ENCODE assay signal across 27 cellular contexts in the genomic region with DNA sequence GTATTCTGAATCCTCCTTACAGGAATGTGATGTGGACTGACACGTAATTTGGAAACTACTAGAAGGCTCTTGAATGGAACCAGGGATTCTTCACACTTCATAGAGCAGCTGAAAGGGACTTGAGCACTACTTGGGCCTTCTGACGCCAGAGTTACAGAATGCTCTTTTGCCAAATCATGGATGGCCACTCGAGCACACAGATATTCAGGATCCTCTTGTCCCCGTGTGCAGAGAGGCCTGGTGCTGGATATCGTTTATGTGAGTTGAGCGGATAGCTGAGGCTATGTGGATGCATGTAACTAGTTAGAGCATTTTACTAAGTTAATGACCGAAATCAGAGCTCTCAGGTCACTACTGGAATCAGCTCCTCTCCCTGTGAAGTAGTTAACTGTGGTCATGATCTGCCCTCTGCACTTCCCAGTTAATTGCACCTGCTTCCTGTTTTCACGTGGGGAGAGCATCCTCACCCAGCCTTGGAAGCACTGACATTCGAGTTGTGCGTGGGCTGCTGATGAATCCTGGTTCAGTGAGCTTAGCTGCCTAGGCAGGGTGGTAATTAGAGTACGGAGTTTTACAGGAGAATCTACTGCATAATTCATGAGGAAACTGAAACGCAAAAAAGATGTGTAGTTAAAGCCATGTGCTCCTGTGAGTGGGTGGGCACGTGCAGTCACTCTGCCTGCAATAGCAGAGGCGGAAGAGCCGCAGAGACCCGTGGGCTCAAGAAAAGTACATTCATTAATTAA. TPM values are rescaled to one million over a fixed set of nuclear protein-coding genes. Genes with fewer than 3 reads are reported as not detected.
"Had no signal": no experiment of that assay in that cellular context is flagged by ENCODE, and none has a peak within 500 bp of the region (broad histone marks: within the 10 kb centered on the region; RNA-seq: fewer than 3 reads in every experiment).

No MANE protein-coding gene starts in this region.

- H3K4me1 ChIP-seq: adrenal gland, gastrocnemius medialis, prostate gland, right atrium auricular region, tibial nerve, uterus had no signal

- H3K27me3 ChIP-seq: adrenal gland, esophagus squamous epithelium, gastrocnemius medialis, neutrophil, ovary, right atrium auricular region, tibial nerve, uterus had no signal

- ATAC-seq: activated T-helper 17 cell treated with anti-CD3 and anti-CD28 coated beads, Interleukin-2, amount 50 U/mL, for 72 hours; effector memory CD8-positive, alpha-beta T cell; gastrocnemius medialis; left ventricle myocardium superior; naive thymus-derived CD8-positive, alpha-beta T cell; stimulated activated effector memory CD8-positive, alpha-beta T cell treated with anti-CD3 and anti-CD28 coated beads, Interleukin-12 subunit alpha, Interleukin-12 subunit beta, amount 100 ng/mL, for 72 hours; stimulated activated naive CD8-positive, alpha-beta T cell treated with anti-CD3 and anti-CD28 coated beads, Interleukin-15, amount 100 ng/mL, for 72 hours; WTC11 had no signal

- H3K9me3 ChIP-seq: adrenal gland, esophagus squamous epithelium, gastrocnemius medialis, neutrophil, ovary, prostate gland, right atrium auricular region, tibial nerve, uterus had no signal

- DNase-seq: activated CD8-positive, alpha-beta memory T cell treated with anti-CD3 and anti-CD28 coated beads for 24 hours; activated CD8-positive, alpha-beta memory T cell treated with anti-CD3 and anti-CD28 coated beads, Interleukin-2, amount 50 U/mL, for 4 hours; activated T-cell treated with anti-CD3 and anti-CD28 coated beads, Interleukin-2, amount 50 U/mL, for 24 hours; adrenal gland; central memory CD4-positive, alpha-beta T cell; effector memory CD8-positive, alpha-beta T cell; esophagus squamous epithelium; gastrocnemius medialis; left ventricle myocardium superior; mammary epithelial cell; naive thymus-derived CD8-positive, alpha-beta T cell; ovary; stimulated activated CD4-positive, alpha-beta T cell treated with anti-CD3 and anti-CD28 coated beads, Interleukin-12 subunit alpha, Interleukin-12 subunit beta, amount 100 ng/mL, for 4 hours; stimulated activated naive CD8-positive, alpha-beta T cell treated with anti-CD3 and anti-CD28 coated beads, Interleukin-15, amount 100 ng/mL, for 72 hours; T1000; uterus had no signal

- H3K4me3 ChIP-seq: adrenal gland, esophagus squamous epithelium, gastrocnemius medialis, ovary, prostate gland, right atrium auricular region, tibial nerve, uterus had no signal

- H3K27ac ChIP-seq: adrenal gland, esophagus squamous epithelium, gastrocnemius medialis, neutrophil, ovary, prostate gland, right atrium auricular region, tibial nerve, uterus had no signal

- H3K36me3 ChIP-seq: adrenal gland, esophagus squamous epithelium, gastrocnemius medialis, neutrophil, ovary, prostate gland, right atrium auricular region, tibial nerve, uterus had no signal

RNA-seq across cellular contexts. Expression of gene TPO, which starts 5.1 kb away (rescaled TPM):
- total RNA-seq: astrocyte; dermis microvascular lymphatic vessel endothelial cell; mammary epithelial cell; mesothelial cell of epicardium; naive thymus-derived CD8-positive, alpha-beta T cell; skeletal muscle tissue; WTC11 had no signal
